11 cellular contexts compared by ENCODE assay signal in the genomic region with DNA sequence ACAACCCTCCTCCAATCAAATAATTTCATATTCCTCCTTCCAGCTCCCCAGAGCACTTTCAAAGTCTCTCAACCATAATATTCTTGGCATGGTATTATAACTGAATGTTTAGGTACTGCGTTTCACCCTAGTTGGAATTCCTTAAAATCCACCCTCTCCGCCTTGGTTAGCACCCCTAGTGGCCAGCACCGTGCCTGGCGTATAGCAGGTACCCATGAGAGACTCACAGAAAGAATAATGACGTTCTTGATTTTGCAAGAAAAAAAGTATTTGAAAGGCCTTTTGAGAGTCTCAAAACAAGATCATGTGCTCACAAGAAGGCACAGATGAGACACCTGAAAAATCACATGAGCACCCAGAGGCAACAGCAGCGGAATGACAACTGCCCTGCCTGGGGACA. TPM values are rescaled to one million over a fixed set of nuclear protein-coding genes. Genes with fewer than 3 reads are reported as not detected.
DNase-seq lines count a peak whose midpoint lies in the region; ATAC-seq and TF ChIP-seq lines count a peak whose summit lies in the region.
"Had no signal": no experiment of that assay in that cellular context is flagged by ENCODE, and none has a peak within 500 bp of the region (broad histone marks: within the 10 kb centered on the region; RNA-seq: fewer than 3 reads in every experiment).

No MANE protein-coding gene starts in this region.

- no peaks in the 10 kb centered on the region for H3K36me3 Mint-ChIP-seq in activated CD4-positive, alpha-beta T cell treated with anti-CD3 and anti-CD28 coated beads for 36 hours (ENCODE audit: low read depth)

- H3K36me3 ChIP-seq in OCI-LY3 (replicated peaks; ENCODE audit: low read depth, low read length) (no peaks in the 10 kb centered on the region), thyroid gland (no peaks in the 10 kb centered on the region), gastroesophageal sphincter (no peaks in the 10 kb centered on the region), aorta (ENCODE audit: control insufficient read depth in 1 of 2, insufficient read depth in 2 of 2, low read length in 1 of 2) (no peaks in the 10 kb centered on the region)

- DNase-seq in activated CD4-positive, alpha-beta T cell treated with anti-CD3 and anti-CD28 coated beads for 36 hours, result peak; percentile 7
- DNase-seq in activated CD4-positive, alpha-beta T cell treated with anti-CD3 and anti-CD28 coated beads for 48 hours, result no peak
- DNase-seq in fibroblast of mammary gland (ENCODE audit: low read depth) (no peak), thyroid gland (peak; percentile 73 to 81), NCI-H2227 treated with DMSO at 0.1 percent for 48 hours (lab: John Stamatoyannopoulos, UW) (no peak), aorta (no peak)
- DNase-seq: left colon, NCI-H446 treated with DMSO at 0.1 percent for 48 hours had no signal

- no peaks in the 10 kb centered on the region for H3K4me1 Mint-ChIP-seq in activated CD4-positive, alpha-beta T cell treated with anti-CD3 and anti-CD28 coated beads for 36 hours

- H3K27me3 ChIP-seq in OCI-LY3 (ENCODE audit: low read depth, low read length), result no peaks in the 10 kb centered on the region
- H3K27me3 ChIP-seq in thyroid gland, result no peaks in the 10 kb centered on the region
- no peaks in the 10 kb centered on the region for H3K27me3 ChIP-seq in gastroesophageal sphincter
- no peaks in the 10 kb centered on the region for H3K27me3 ChIP-seq in aorta (ENCODE audit: control insufficient read depth in 1 of 2, insufficient read depth in 2 of 2, low read length in 1 of 2)
- H3K27me3 ChIP-seq: BLaER1 had no signal

- WGBS in thyroid gland, 2 donors, result 47 to 51% methylated on average over 6 of the region's 6 CpGs
- 82% methylated on average over 5 of the region's 6 CpGs for WGBS in gastroesophageal sphincter (ENCODE audit: low coverage in 1 of 2), 2 donors
- 60 to 62% methylated on average over 6 of the region's 6 CpGs for WGBS in aorta, 2 donors

- H3K79me2 ChIP-seq in OCI-LY3 (ENCODE audit: low read length), result no peaks in the 10 kb centered on the region

- H3K9me3 ChIP-seq in OCI-LY3 (ENCODE audit: insufficient read depth, low read length) (no peaks in the 10 kb centered on the region), thyroid gland (no peaks in the 10 kb centered on the region), gastroesophageal sphincter (no peaks in the 10 kb centered on the region), aorta (ENCODE audit: control insufficient read depth, low read length) (no peaks in the 10 kb centered on the region)
- H3K9me3 ChIP-seq: BLaER1 had no signal

- H3K4me3 ChIP-seq in OCI-LY3 (ENCODE audit: low read length) (no peak overlapping the region), fibroblast of mammary gland (ENCODE audit: control insufficient read depth, low read depth, low read length) (no peak overlapping the region), thyroid gland (replicated peaks in 1 of 3) (no peak overlapping the region), gastroesophageal sphincter (no peak overlapping the region), aorta (ENCODE audit: low read length in 2 of 2) (no peak overlapping the region)
- H3K4me3 ChIP-seq: BLaER1 had no signal

- H3K4me2 ChIP-seq in OCI-LY3 (ENCODE audit: low read length), result no peak overlapping the region
- H3K4me2 ChIP-seq: BLaER1 had no signal

- TF ChIP-seq CTCF in OCI-LY3 (IDR thresholded peaks at IDR 0.05; ENCODE audit: low read depth, low read length) (peak; percentile 41), fibroblast of mammary gland (conservative IDR thresholded peaks at IDR 0.05; ENCODE audit: control insufficient read depth, insufficient read depth, low read depth, low read length) (peak; percentile 46), thyroid gland (IDR thresholded peaks at IDR 0.05) (peak; percentile 47 to 82 (median 76)), gastroesophageal sphincter (IDR thresholded peaks at IDR 0.05) (peak in 1 of 4 experiments; percentile 14)

- no peaks in the 10 kb centered on the region for H4K20me1 ChIP-seq in OCI-LY3 (ENCODE audit: insufficient read depth, low read length)
- H4K20me1 ChIP-seq: BLaER1 had no signal

- H3K27ac Mint-ChIP-seq in activated CD4-positive, alpha-beta T cell treated with anti-CD3 and anti-CD28 coated beads for 36 hours, result no peak overlapping the region

- peaks cover 2% of the 10 kb centered on the region for H3K27me3 Mint-ChIP-seq in activated CD4-positive, alpha-beta T cell treated with anti-CD3 and anti-CD28 coated beads for 36 hours

- peak in 1 of 2 donors; percentile 11 for TF ChIP-seq POLR2A in thyroid gland (IDR thresholded peaks at IDR 0.05)
- no peak for TF ChIP-seq POLR2A in gastroesophageal sphincter (IDR thresholded peaks at IDR 0.05)

- H3K9ac ChIP-seq in OCI-LY3 (ENCODE audit: low read length), result no peak overlapping the region
- H3K9ac ChIP-seq: BLaER1 had no signal

- no peak overlapping the region for H3K27ac ChIP-seq in OCI-LY3 (ENCODE audit: low read length)
- peak overlapping the region; percentile 36 to 65 (median 53) for H3K27ac ChIP-seq in thyroid gland
- no peak overlapping the region for H3K27ac ChIP-seq in gastroesophageal sphincter
- no peak overlapping the region for H3K27ac ChIP-seq in aorta (ENCODE audit: low read depth in 1 of 2, low read length in 2 of 2)
- H3K27ac ChIP-seq: BLaER1 had no signal

- no peak overlapping the region for H2AFZ ChIP-seq in OCI-LY3 (ENCODE audit: low read depth, low read length)

- intact Hi-C loops in activated CD4-positive, alpha-beta T cell treated with anti-CD3 and anti-CD28 coated beads for 36 hours (cut with DNase I, micrococcal nuclease), result no loop called here
- intact Hi-C loops in thyroid gland (cut with DNase I) (no loop called here), aorta (cut with DNase I) (no loop called here)

- POLR2A ChIA-PET in activated CD4-positive, alpha-beta T cell treated with anti-CD3 and anti-CD28 coated beads for 36 hours (lab: Charles Lee), result no interaction called here

- H3K4me1 ChIP-seq in OCI-LY3 (ENCODE audit: low read length), result no peaks in the 10 kb centered on the region
- peaks cover 9 to 19% of the 10 kb centered on the region in 2 donors for H3K4me1 ChIP-seq in thyroid gland
- H3K4me1 ChIP-seq in gastroesophageal sphincter, result peaks cover 0 to under 1% (median 0%) of the 10 kb centered on the region in 3 donors
- no peaks in the 10 kb centered on the region for H3K4me1 ChIP-seq in aorta (ENCODE audit: control insufficient read depth in 1 of 2, insufficient read depth in 2 of 2, low read length in 2 of 2)
- H3K4me1 ChIP-seq: BLaER1 had no signal

- ATAC-seq in activated CD4-positive, alpha-beta T cell treated with anti-CD3 and anti-CD28 coated beads for 36 hours, result no peak
- ATAC-seq in gastroesophageal sphincter (no peak), aorta (ENCODE audit: low FRiP score) (no peak)
- ATAC-seq: left colon had no signal

- H3K9me3 Mint-ChIP-seq in activated CD4-positive, alpha-beta T cell treated with anti-CD3 and anti-CD28 coated beads for 36 hours (ENCODE audit: low read depth), result no peaks in the 10 kb centered on the region

- CTCF ChIA-PET in activated CD4-positive, alpha-beta T cell treated with anti-CD3 and anti-CD28 coated beads for 36 hours (lab: Charles Lee), result interaction anchor here (0.6 to 0.7 kb wide), 3 partner anchors 11 to 56 kb away, joined by 3 to 4 read pairs (median 3); no protein-coding TSS in a partner anchor

- TF ChIP-seq EP300 in gastroesophageal sphincter (IDR thresholded peaks at IDR 0.05), result no peak

- no peak overlapping the region for H3K4me3 Mint-ChIP-seq in activated CD4-positive, alpha-beta T cell treated with anti-CD3 and anti-CD28 coated beads for 36 hours

RNA-seq across cellular contexts. Expression of a gene that starts 50.8 kb away (rescaled TPM):
- under 1 TPM; 0.18 to 0.30 TPM for total RNA-seq in activated CD4-positive, alpha-beta T cell treated with anti-CD3 and anti-CD28 coated beads for 36 hours
- 10 to 100 TPM; 10.1 to 15.6 (median 13.6) TPM for total RNA-seq in thyroid gland
- 10 to 100 TPM in 2 of 4 donors, 1 to 10 TPM in 2; 7.3 to 18.2 (median 12.6) TPM for total RNA-seq in gastroesophageal sphincter
- total RNA-seq in aorta, result 10 to 100 TPM; 21.3 to 34.9 TPM
- 1 to 10 TPM in 1 of 2 donors, under 1 TPM in 1; 0.50 to 1.2 TPM for polyA plus RNA-seq in aorta

Comparison
In these comparisons a context has a peak if more than half of its experiments do, and no peak if none do; other contexts are left out.
1. DNase-seq: peak in activated CD4-positive, alpha-beta T cell treated with anti-CD3 and anti-CD28 coated beads for 36 hours (single experiment) and thyroid gland (2 of 2); none in activated CD4-positive, alpha-beta T cell treated with anti-CD3 and anti-CD28 coated beads for 48 hours (single experiment), fibroblast of mammary gland (single experiment), NCI-H2227 treated with DMSO at 0.1 percent for 48 hours (single experiment) and aorta (0 of 2).
2. H3K27ac ChIP-seq: peak in thyroid gland (3 of 3); none in OCI-LY3 (single experiment), gastroesophageal sphincter (0 of 4) and aorta (0 of 2).
3. RNA of a gene that starts 50.8 kb away (total RNA-seq): 21.3 to 34.9 TPM in aorta, 7.3 to 18.2 TPM in gastroesophageal sphincter and 10.1 to 15.6 TPM in thyroid gland; 0.18 to 0.30 TPM in activated CD4-positive, alpha-beta T cell treated with anti-CD3 and anti-CD28 coated beads for 36 hours; every median in the first group is over 4 times any median in the second.